ENCODE assay signal across 8 cellular contexts in the genomic region with DNA sequence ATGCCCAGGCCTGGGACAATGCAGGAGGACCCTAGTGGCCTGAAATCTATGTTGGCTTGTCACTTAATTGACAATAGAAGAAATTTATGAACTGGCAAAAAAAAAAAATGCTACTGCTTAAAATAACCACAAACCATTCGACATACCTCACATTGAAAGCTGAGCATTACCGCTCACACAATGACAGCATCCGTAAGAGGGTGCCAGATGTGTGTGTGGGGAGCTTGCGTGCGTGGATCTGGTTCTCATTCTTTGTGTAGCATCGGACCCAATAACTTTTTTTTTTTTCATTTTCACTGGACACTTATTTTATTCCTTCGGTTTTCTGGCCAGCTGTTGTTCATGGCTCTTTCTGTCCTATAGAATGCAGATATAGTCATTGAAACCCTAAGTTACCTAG.
"Had no signal": no experiment of that assay in that cellular context is flagged by ENCODE, and none has a peak within 500 bp of the region (broad histone marks: within the 10 kb centered on the region; RNA-seq: fewer than 3 reads in every experiment).

No MANE protein-coding gene starts in this region.

- H3K27ac Mint-ChIP-seq: GM23338, H9, HFFc6 had no signal

- H3K4me1 Mint-ChIP-seq: H9 had no signal

- H3K9me3 Mint-ChIP-seq: GM23338, H9 had no signal

- ATAC-seq: GM23338, HCT116 had no signal

- DNase-seq: GM23248, GOT3, H7, H9, HCEC 1CT, HFFc6 had no signal

- H3K4me3 Mint-ChIP-seq: GM23338, H9, HFFc6 had no signal
